In the genomic region with DNA sequence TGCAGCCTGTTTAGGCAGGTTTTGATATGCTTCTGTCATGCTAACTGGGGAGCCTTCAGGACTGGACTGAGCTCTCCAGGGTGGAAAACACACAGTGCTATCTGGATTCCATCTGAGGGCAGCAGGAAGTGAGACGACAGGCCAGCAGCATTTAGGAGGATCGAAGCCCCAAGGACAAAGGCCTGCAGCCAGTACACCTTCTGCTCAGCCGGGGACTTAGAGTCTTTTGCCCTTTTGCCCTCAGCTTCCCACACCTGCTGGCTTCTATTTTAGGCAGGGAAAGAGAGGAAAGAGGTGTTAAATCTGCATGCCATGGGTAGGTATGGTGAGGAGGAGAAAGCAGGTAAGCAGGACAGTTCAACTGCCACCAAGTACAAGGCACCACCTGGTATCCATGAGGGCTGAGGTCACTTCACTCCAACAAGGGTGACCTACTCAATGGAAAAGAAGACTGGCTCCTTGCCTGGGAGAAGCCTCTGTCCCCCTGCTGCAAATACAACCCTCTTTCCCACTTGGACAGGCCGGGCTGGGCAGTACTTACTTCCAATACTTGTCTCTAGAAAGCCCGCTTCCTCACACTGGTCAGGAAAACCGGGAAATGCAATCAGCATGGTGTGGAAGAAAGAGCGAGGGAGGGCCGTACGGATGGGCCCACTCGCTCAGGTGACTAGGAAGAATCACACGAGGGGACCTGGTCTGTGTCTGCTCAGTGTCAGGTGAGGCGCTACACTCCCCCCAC, we compare ENCODE assay signal across 2 cellular contexts.
TF ChIP-seq lines count a peak whose summit lies in the region.

No MANE protein-coding gene starts in this region.

TF ChIP-seq in GM23338, 12 proteins besides CTCF, POLR2A, EP300 and RAD21 (continues in another document):
- TF ChIP-seq, protein P1, sequence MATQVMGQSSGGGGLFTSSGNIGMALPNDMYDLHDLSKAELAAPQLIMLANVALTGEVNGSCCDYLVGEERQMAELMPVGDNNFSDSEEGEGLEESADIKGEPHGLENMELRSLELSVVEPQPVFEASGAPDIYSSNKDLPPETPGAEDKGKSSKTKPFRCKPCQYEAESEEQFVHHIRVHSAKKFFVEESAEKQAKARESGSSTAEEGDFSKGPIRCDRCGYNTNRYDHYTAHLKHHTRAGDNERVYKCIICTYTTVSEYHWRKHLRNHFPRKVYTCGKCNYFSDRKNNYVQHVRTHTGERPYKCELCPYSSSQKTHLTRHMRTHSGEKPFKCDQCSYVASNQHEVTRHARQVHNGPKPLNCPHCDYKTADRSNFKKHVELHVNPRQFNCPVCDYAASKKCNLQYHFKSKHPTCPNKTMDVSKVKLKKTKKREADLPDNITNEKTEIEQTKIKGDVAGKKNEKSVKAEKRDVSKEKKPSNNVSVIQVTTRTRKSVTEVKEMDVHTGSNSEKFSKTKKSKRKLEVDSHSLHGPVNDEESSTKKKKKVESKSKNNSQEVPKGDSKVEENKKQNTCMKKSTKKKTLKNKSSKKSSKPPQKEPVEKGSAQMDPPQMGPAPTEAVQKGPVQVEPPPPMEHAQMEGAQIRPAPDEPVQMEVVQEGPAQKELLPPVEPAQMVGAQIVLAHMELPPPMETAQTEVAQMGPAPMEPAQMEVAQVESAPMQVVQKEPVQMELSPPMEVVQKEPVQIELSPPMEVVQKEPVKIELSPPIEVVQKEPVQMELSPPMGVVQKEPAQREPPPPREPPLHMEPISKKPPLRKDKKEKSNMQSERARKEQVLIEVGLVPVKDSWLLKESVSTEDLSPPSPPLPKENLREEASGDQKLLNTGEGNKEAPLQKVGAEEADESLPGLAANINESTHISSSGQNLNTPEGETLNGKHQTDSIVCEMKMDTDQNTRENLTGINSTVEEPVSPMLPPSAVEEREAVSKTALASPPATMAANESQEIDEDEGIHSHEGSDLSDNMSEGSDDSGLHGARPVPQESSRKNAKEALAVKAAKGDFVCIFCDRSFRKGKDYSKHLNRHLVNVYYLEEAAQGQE (IDR thresholded peaks at IDR 0.05; ENCODE audit: unreplicated experiment), result no peak
- TF ChIP-seq ZNF331 (CRISPR knock-in tag; IDR thresholded peaks at IDR 0.05; ENCODE audit: low read depth) (no peak), CREB1 (CRISPR knock-in tag; IDR thresholded peaks at IDR 0.05; ENCODE audit: low read depth) (no peak), ETS1 (IDR thresholded peaks at IDR 0.05) (no peak), EZH2phosphoT487 (IDR thresholded peaks at IDR 0.05; ENCODE audit: unreplicated experiment) (no peak), JUNB (IDR thresholded peaks at IDR 0.05; ENCODE audit: unreplicated experiment) (no peak), EZH2 (IDR thresholded peaks at IDR 0.05; ENCODE audit: low read depth, unreplicated experiment) (no peak), ZNF114 (CRISPR knock-in tag; IDR thresholded peaks at IDR 0.05) (no peak), STAT1 (IDR thresholded peaks at IDR 0.05; ENCODE audit: unreplicated experiment) (no peak), POLR2AphosphoS5 (IDR thresholded peaks at IDR 0.05; ENCODE audit: low read depth) (no peak), NANOG (IDR thresholded peaks at IDR 0.05; ENCODE audit: borderline replicate concordance) (no peak)

TF ChIP-seq in SK-N-SH, 30 proteins besides CTCF, POLR2A, EP300 and RAD21:
- TF ChIP-seq, protein P2, sequence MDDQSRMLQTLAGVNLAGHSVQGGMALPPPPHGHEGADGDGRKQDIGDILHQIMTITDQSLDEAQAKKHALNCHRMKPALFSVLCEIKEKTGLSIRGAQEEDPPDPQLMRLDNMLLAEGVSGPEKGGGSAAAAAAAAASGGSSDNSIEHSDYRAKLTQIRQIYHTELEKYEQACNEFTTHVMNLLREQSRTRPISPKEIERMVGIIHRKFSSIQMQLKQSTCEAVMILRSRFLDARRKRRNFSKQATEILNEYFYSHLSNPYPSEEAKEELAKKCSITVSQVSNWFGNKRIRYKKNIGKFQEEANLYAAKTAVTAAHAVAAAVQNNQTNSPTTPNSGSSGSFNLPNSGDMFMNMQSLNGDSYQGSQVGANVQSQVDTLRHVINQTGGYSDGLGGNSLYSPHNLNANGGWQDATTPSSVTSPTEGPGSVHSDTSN (IDR thresholded peaks at IDR 0.05), result no peak
